Comparison of ENCODE assay signal across 20 cellular contexts in the genomic region with DNA sequence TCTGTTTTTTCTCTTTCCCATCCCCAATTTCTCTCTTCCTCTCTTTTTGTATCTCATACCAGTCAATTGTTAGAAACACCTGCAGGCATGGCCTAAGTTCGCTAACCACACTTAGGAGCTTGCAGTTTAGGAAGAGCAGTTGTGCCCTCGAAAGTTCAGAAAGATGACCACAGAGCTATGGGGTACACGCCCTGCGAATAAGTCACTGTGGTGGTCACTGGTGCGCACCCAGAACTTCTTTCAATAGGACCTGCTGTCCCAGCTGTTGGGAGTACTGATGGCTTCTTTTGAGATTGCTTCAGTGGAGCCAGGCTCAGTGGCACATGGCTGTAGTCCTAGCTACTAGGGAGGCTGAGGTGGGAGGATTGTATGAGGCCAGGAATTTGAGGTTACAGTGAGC.
"Had no signal": no experiment of that assay in that cellular context is flagged by ENCODE, and none has a peak within 500 bp of the region (broad histone marks: within the 10 kb centered on the region; RNA-seq: fewer than 3 reads in every experiment).

No MANE protein-coding gene starts in this region.

- H3K9me3 ChIP-seq: esophagus muscularis mucosa, gastroesophageal sphincter, heart left ventricle, left lung, lower lobe of right lung had no signal

- H3K27ac ChIP-seq: coronary artery, dorsolateral prefrontal cortex, esophagus muscularis mucosa, foreskin keratinocyte, gastroesophageal sphincter, heart left ventricle, hepatocyte, left lung, lower lobe of right lung had no signal

- H3K4me1 ChIP-seq: foreskin keratinocyte, gastroesophageal sphincter, heart left ventricle, left lung, lower lobe of right lung had no signal

- H3K36me3 ChIP-seq: esophagus muscularis mucosa, gastroesophageal sphincter, heart left ventricle, left lung, lower lobe of right lung had no signal

- H2AFZ ChIP-seq: hepatocyte had no signal

- DNase-seq: dermis blood vessel endothelial cell; dorsolateral prefrontal cortex; effector CD4-positive, alpha-beta T cell; effector memory CD4-positive, alpha-beta T cell; foreskin keratinocyte; heart left ventricle; hypothalamus; immature natural killer cell; islet precursor cell; kidney; left lung; left ventricle myocardium superior; lower lobe of right lung; mesenchymal stem cell; mucosa of descending colon; naive B cell had no signal

- H3K4me2 ChIP-seq: hepatocyte had no signal

- ATAC-seq: foreskin keratinocyte, gastroesophageal sphincter, heart left ventricle, left lung, left ventricle myocardium superior, lower lobe of right lung, mucosa of descending colon had no signal

- H3K4me3 ChIP-seq: coronary artery, dorsolateral prefrontal cortex, esophagus muscularis mucosa, gastroesophageal sphincter, heart left ventricle, hepatocyte, left lung, lower lobe of right lung, mucosa of descending colon had no signal

- H3K79me2 ChIP-seq: hepatocyte had no signal

- H3K27me3 ChIP-seq: dorsolateral prefrontal cortex, esophagus muscularis mucosa, foreskin keratinocyte, gastroesophageal sphincter, heart left ventricle, hepatocyte, left lung had no signal
